ENCODE assay signal across 18 cellular contexts in the genomic region with DNA sequence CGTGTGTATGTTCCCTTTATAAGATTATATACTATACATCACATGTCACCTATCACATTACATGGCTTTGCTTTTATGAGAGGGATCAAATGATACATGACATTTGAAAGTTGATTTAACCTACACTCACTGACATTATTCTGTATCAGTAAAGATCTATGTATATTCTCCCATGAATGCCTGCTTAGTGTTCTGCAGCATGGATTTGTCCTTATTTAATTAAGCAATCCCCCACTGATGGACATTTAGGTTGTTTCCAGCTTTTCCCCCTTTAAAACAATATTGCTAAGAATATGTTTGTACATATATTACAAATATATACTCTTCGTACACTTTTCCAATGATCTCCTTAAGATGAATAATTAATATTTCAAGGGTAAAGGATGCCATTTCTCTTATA.
A peak's percentile ranks its signal among the peaks of the same experiment; 100 is the strongest.
DNase-seq lines count a peak whose midpoint lies in the region; ATAC-seq, FAIRE-seq and TF ChIP-seq lines count a peak whose summit lies in the region.
"Had no signal": no experiment of that assay in that cellular context is flagged by ENCODE, and none has a peak within 500 bp of the region (broad histone marks: within the 10 kb centered on the region; RNA-seq: fewer than 3 reads in every experiment).

No MANE protein-coding gene starts in this region.

- no peak for ATAC-seq in natural killer cell treated with Interleukin-12 subunit alpha and Interleukin-12 subunit beta and Interleukin-15 and Interleukin-18, amount 100 ng/mL, for 72 hours
- ATAC-seq: HCT116 had no signal

- peaks cover 14% of the 10 kb centered on the region for H4K20me1 ChIP-seq in neural progenitor cell (ENCODE audit: low read depth)
- H4K20me1 ChIP-seq: BLaER1 had no signal

- H3K4me1 Mint-ChIP-seq in neural progenitor cell = peaks cover 50% of the 10 kb centered on the region
- H3K4me1 Mint-ChIP-seq in natural killer cell treated with Interleukin-12 subunit alpha and Interleukin-12 subunit beta and Interleukin-15 and Interleukin-18, amount 100 ng/mL, for 72 hours (ENCODE audit: low read depth in 2 of 2) = no peaks in the 10 kb centered on the region
- no peaks in the 10 kb centered on the region for H3K4me1 Mint-ChIP-seq in activated naive CD4-positive, alpha-beta T cell treated with anti-CD3 and anti-CD28 coated beads, Interleukin-2, amount 10 ng/mL, durations not matched to agents 7 days and 5 days

- CTCF ChIA-PET in HEK293 (lab: Yijun Ruan, JAX) = interaction anchor here (1.4 kb wide), 1 partner anchor 30 kb away, joined by 4 read pairs; no protein-coding TSS in a partner anchor
- CTCF ChIA-PET in activated naive CD4-positive, alpha-beta T cell treated with anti-CD3 and anti-CD28 coated beads, Interleukin-2, amount 10 ng/mL, durations not matched to agents 7 days and 5 days (lab: Charles Lee) = no interaction called here

- peaks cover 2% of the 10 kb centered on the region for H3K36me3 Mint-ChIP-seq in neural progenitor cell
- H3K36me3 Mint-ChIP-seq in natural killer cell treated with Interleukin-12 subunit alpha and Interleukin-12 subunit beta and Interleukin-15 and Interleukin-18, amount 100 ng/mL, for 72 hours = no peaks in the 10 kb centered on the region
- no peaks in the 10 kb centered on the region for H3K36me3 Mint-ChIP-seq in activated naive CD4-positive, alpha-beta T cell treated with anti-CD3 and anti-CD28 coated beads, Interleukin-2, amount 10 ng/mL, durations not matched to agents 7 days and 5 days
- H3K36me3 Mint-ChIP-seq: CD8-positive, alpha-beta memory T cell had no signal

- H3F3A ChIP-seq in neural progenitor cell (ENCODE audit: low read depth) = peaks cover 41% of the 10 kb centered on the region

- H3K79me2 ChIP-seq in neural progenitor cell (ENCODE audit: low read depth) = no peaks in the 10 kb centered on the region

- H3K27ac ChIP-seq in HEK293 (ENCODE audit: extremely low read depth, low read depth, low read length) = no peak overlapping the region
- no peak overlapping the region for H3K27ac ChIP-seq in iPS-18a (ENCODE audit: low read length)
- H3K27ac ChIP-seq in neural progenitor cell = no peak overlapping the region
- H3K27ac ChIP-seq: BLaER1 had no signal

- H3K4me2 ChIP-seq in neural progenitor cell = peak overlapping the region; percentile 92
- H3K4me2 ChIP-seq: BLaER1 had no signal

- DNase-seq in NT2/D1 (ENCODE audit: low read depth, low spot score) (no peak), neural progenitor cell (ENCODE audit: low spot score) (no peak), RCC 7860 (ENCODE audit: low spot score) (no peak)
- no peak for DNase-seq in natural killer cell treated with Interleukin-12 subunit alpha and Interleukin-12 subunit beta and Interleukin-15 and Interleukin-18, amount 100 ng/mL, for 72 hours (ENCODE audit: low spot score)
- no peak for DNase-seq in stimulated activated CD4-positive, alpha-beta T cell treated with anti-CD3 and anti-CD28 coated beads, Interleukin-4, amount 100 ng/mL, for 4 hours
- no peak for DNase-seq in activated naive CD4-positive, alpha-beta T cell treated with anti-CD3 and anti-CD28 coated beads, Interleukin-2, amount 10 ng/mL, durations not matched to agents 7 days and 5 days
- DNase-seq: 8988T; AML-193; Caco-2; CD8-positive, alpha-beta memory T cell; DND-41; GDM1 had no signal

- H3K4me3 ChIP-seq in HEK293 (ENCODE audit: low read depth, low read length) (no peak overlapping the region), NT2/D1 (ENCODE audit: insufficient read length, low read depth) (no peak overlapping the region), iPS-18a (ENCODE audit: low read length) (peak overlapping the region; percentile 58), neural progenitor cell (peak overlapping the region; percentile 56)
- H3K4me3 ChIP-seq: BLaER1 had no signal

- H3K4me1 ChIP-seq in HEK293 (ENCODE audit: control insufficient read depth, insufficient read depth, low read length) = 0 out of 2 replicates have a peak, but pooled peaks cover 2% of the 10 kb centered on the region
- H3K4me1 ChIP-seq in NT2/D1 (ENCODE audit: insufficient read depth, insufficient read length) = peaks cover 11% of the 10 kb centered on the region
- H3K4me1 ChIP-seq in iPS-18a (ENCODE audit: control insufficient read depth, low read depth, low read length) = peaks cover 38% of the 10 kb centered on the region
- H3K4me1 ChIP-seq in neural progenitor cell = peaks cover 53% of the 10 kb centered on the region
- H3K4me1 ChIP-seq: BLaER1, Caco-2 had no signal

- peak overlapping the region; percentile 82 for H3K4me3 Mint-ChIP-seq in neural progenitor cell
- H3K4me3 Mint-ChIP-seq in natural killer cell treated with Interleukin-12 subunit alpha and Interleukin-12 subunit beta and Interleukin-15 and Interleukin-18, amount 100 ng/mL, for 72 hours = no peak overlapping the region
- H3K4me3 Mint-ChIP-seq in activated naive CD4-positive, alpha-beta T cell treated with anti-CD3 and anti-CD28 coated beads, Interleukin-2, amount 10 ng/mL, durations not matched to agents 7 days and 5 days = no peak overlapping the region
- H3K4me3 Mint-ChIP-seq: CD8-positive, alpha-beta memory T cell had no signal

- POLR2A ChIA-PET in HEK293 (lab: Yijun Ruan, JAX) = no interaction called here

- H2AFZ ChIP-seq in neural progenitor cell (replicated peaks) = no peak overlapping the region

- H3K27me3 ChIP-seq in NT2/D1 (ENCODE audit: insufficient read depth, insufficient read length) (peaks cover 31% of the 10 kb centered on the region), iPS-18a (ENCODE audit: control insufficient read depth, insufficient read depth, low read length) (peaks cover 93% of the 10 kb centered on the region), neural progenitor cell (peaks cover 88% of the 10 kb centered on the region)

- no peak for FAIRE-seq in RCC 7860 (lab: Jason Lieb, UNC)
- FAIRE-seq: GM19239, H54 had no signal

- no peaks in the 10 kb centered on the region for H3K9me3 ChIP-seq in HEK293 (ENCODE audit: control insufficient read depth, insufficient read depth, low read depth, low read length)
- no peaks in the 10 kb centered on the region for H3K9me3 ChIP-seq in NT2/D1 (ENCODE audit: insufficient read depth, low read length)
- H3K9me3 ChIP-seq in iPS-18a (ENCODE audit: control insufficient read depth, low read depth, low read length) = no peaks in the 10 kb centered on the region
- H3K9me3 ChIP-seq in neural progenitor cell (ENCODE audit: low read depth) = no peaks in the 10 kb centered on the region
- H3K9me3 ChIP-seq: Caco-2 had no signal

- no peak for TF ChIP-seq CTCF in HEK293 (tag by site-specific recombination; IDR thresholded peaks at IDR 0.05)
- no peak for TF ChIP-seq CTCF in neural progenitor cell (IDR thresholded peaks at IDR 0.05)

- H3K9me3 Mint-ChIP-seq in neural progenitor cell = peaks cover 3% of the 10 kb centered on the region
- H3K9me3 Mint-ChIP-seq in natural killer cell treated with Interleukin-12 subunit alpha and Interleukin-12 subunit beta and Interleukin-15 and Interleukin-18, amount 100 ng/mL, for 72 hours = no peaks in the 10 kb centered on the region
- no peaks in the 10 kb centered on the region for H3K9me3 Mint-ChIP-seq in activated naive CD4-positive, alpha-beta T cell treated with anti-CD3 and anti-CD28 coated beads, Interleukin-2, amount 10 ng/mL, durations not matched to agents 7 days and 5 days

- H3K9ac ChIP-seq in NT2/D1 (ENCODE audit: insufficient read length, low read depth) (peak overlapping the region; percentile 82), iPS-18a (ENCODE audit: low read length) (no peak overlapping the region), neural progenitor cell (no peak overlapping the region)
- H3K9ac ChIP-seq: BLaER1 had no signal

- H3K27ac Mint-ChIP-seq in neural progenitor cell = no peak overlapping the region
- H3K27ac Mint-ChIP-seq in natural killer cell treated with Interleukin-12 subunit alpha and Interleukin-12 subunit beta and Interleukin-15 and Interleukin-18, amount 100 ng/mL, for 72 hours = no peak overlapping the region
- no peak overlapping the region for H3K27ac Mint-ChIP-seq in activated naive CD4-positive, alpha-beta T cell treated with anti-CD3 and anti-CD28 coated beads, Interleukin-2, amount 10 ng/mL, durations not matched to agents 7 days and 5 days
- H3K27ac Mint-ChIP-seq: CD8-positive, alpha-beta memory T cell had no signal

- H3K36me3 ChIP-seq in HEK293 (ENCODE audit: control insufficient read depth in 2 of 2, insufficient read depth in 1 of 2, low read length in 2 of 2) (no peaks in the 10 kb centered on the region), NT2/D1 (ENCODE audit: insufficient read depth, insufficient read length, low read length) (no peaks in the 10 kb centered on the region), iPS-18a (ENCODE audit: control insufficient read depth, low read depth, low read length) (no peaks in the 10 kb centered on the region), neural progenitor cell (no peaks in the 10 kb centered on the region)
- H3K36me3 ChIP-seq: BLaER1 had no signal

- peaks cover 55% of the 10 kb centered on the region for H3K27me3 Mint-ChIP-seq in neural progenitor cell (ENCODE audit: insufficient read depth, low read depth)
- peaks cover 51 to 72% of the 10 kb centered on the region in 2 donors for H3K27me3 Mint-ChIP-seq in natural killer cell treated with Interleukin-12 subunit alpha and Interleukin-12 subunit beta and Interleukin-15 and Interleukin-18, amount 100 ng/mL, for 72 hours
- peaks cover 89% of the 10 kb centered on the region for H3K27me3 Mint-ChIP-seq in activated naive CD4-positive, alpha-beta T cell treated with anti-CD3 and anti-CD28 coated beads, Interleukin-2, amount 10 ng/mL, durations not matched to agents 7 days and 5 days

TF ChIP-seq in HEK293, 187 proteins besides CTCF, POLR2A, EP300 and RAD21:
- TF ChIP-seq MZF1 (tag by site-specific recombination; IDR thresholded peaks at IDR 0.05; ENCODE audit: borderline replicate concordance) = peak; percentile 95
- no peak for TF ChIP-seq ZBTB7A (tag by site-specific recombination; IDR thresholded peaks at IDR 0.05; ENCODE audit: low read depth)

Comparison
In these comparisons a context has a peak if more than half of its experiments do, and no peak if none do; other contexts are left out.
1. H3K4me3 ChIP-seq: peak in iPS-18a (single experiment) and neural progenitor cell (single experiment); none in HEK293 (single experiment) and NT2/D1 (single experiment).